ENCODE assay signal across 1 cellular context in the genomic region with DNA sequence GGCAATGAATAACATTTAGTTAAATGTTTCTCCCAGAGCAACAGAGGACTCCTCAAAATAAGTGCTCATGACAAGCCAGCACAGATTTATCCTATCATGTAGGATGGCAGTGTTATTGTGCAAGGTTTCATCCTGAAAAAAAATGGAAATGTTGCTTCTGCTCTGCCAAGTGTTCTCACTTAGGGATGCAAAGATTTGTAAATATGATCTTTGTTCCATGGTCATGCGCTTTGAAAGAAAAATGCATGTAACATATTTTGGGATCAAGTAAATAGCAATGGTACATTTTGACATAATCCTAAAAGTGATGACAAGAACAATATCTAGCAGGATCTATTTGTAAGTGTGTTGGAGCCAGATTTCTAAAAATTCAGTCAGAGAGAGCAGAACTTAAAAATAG.
TF ChIP-seq lines count a peak whose summit lies in the region.

No MANE protein-coding gene starts in this region.

TF ChIP-seq in GM12878, 131 proteins besides CTCF, POLR2A, EP300 and RAD21 (continued from another document):
- no peak for TF ChIP-seq KDM1A (IDR thresholded peaks at IDR 0.05; ENCODE audit: borderline replicate concordance)
- TF ChIP-seq CREM (IDR thresholded peaks at IDR 0.05; ENCODE audit: low read depth) = no peak
- no peak for TF ChIP-seq ESRRA (IDR thresholded peaks at IDR 0.05; ENCODE audit: low read length)
- TF ChIP-seq LARP7 (IDR thresholded peaks at IDR 0.05) = no peak
- TF ChIP-seq SREBF1 (IDR thresholded peaks at IDR 0.05; ENCODE audit: low read length) = no peak
- no peak for TF ChIP-seq SIN3A (IDR thresholded peaks at IDR 0.05; ENCODE audit: low read depth, low read length)
- TF ChIP-seq, protein P1, sequence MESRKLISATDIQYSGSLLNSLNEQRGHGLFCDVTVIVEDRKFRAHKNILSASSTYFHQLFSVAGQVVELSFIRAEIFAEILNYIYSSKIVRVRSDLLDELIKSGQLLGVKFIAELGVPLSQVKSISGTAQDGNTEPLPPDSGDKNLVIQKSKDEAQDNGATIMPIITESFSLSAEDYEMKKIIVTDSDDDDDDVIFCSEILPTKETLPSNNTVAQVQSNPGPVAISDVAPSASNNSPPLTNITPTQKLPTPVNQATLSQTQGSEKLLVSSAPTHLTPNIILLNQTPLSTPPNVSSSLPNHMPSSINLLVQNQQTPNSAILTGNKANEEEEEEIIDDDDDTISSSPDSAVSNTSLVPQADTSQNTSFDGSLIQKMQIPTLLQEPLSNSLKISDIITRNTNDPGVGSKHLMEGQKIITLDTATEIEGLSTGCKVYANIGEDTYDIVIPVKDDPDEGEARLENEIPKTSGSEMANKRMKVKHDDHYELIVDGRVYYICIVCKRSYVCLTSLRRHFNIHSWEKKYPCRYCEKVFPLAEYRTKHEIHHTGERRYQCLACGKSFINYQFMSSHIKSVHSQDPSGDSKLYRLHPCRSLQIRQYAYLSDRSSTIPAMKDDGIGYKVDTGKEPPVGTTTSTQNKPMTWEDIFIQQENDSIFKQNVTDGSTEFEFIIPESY (IDR thresholded peaks at IDR 0.05) = no peak
- TF ChIP-seq ZBED1 (IDR thresholded peaks at IDR 0.05; ENCODE audit: borderline replicate concordance) = no peak
- TF ChIP-seq ZNF274 (IDR thresholded peaks at IDR 0.05; ENCODE audit: insufficient read depth, insufficient read length) = no peak
- TF ChIP-seq, protein P2, sequence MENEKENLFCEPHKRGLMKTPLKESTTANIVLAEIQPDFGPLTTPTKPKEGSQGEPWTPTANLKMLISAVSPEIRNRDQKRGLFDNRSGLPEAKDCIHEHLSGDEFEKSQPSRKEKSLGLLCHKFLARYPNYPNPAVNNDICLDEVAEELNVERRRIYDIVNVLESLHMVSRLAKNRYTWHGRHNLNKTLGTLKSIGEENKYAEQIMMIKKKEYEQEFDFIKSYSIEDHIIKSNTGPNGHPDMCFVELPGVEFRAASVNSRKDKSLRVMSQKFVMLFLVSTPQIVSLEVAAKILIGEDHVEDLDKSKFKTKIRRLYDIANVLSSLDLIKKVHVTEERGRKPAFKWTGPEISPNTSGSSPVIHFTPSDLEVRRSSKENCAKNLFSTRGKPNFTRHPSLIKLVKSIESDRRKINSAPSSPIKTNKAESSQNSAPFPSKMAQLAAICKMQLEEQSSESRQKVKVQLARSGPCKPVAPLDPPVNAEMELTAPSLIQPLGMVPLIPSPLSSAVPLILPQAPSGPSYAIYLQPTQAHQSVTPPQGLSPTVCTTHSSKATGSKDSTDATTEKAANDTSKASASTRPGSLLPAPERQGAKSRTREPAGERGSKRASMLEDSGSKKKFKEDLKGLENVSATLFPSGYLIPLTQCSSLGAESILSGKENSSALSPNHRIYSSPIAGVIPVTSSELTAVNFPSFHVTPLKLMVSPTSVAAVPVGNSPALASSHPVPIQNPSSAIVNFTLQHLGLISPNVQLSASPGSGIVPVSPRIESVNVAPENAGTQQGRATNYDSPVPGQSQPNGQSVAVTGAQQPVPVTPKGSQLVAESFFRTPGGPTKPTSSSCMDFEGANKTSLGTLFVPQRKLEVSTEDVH (IDR thresholded peaks at IDR 0.05; ENCODE audit: low read depth, partially characterized antibody) = no peak
- TF ChIP-seq CBX5 (IDR thresholded peaks at IDR 0.05; ENCODE audit: low read depth) = no peak
- TF ChIP-seq HDAC6 (IDR thresholded peaks at IDR 0.05; ENCODE audit: unreplicated experiment) = no peak
- no peak for TF ChIP-seq SMAD1 (IDR thresholded peaks at IDR 0.05; ENCODE audit: low read depth, partially characterized antibody)
- TF ChIP-seq EGR1 (IDR thresholded peaks at IDR 0.05; ENCODE audit: borderline replicate concordance in 1 of 2, low read depth in 2 of 2, low read length in 2 of 2) = no peak
- TF ChIP-seq ASH2L (IDR thresholded peaks at IDR 0.05; ENCODE audit: borderline replicate concordance, low read depth) = no peak
